25 cellular contexts compared by ENCODE assay signal in genomic region chr12:113285679-113286645, GRCh38. TPM values are rescaled to one million over a fixed set of nuclear protein-coding genes. Genes with fewer than 3 reads are reported as not detected.
A peak's percentile ranks its signal among the peaks of the same experiment; 100 is the strongest.
DNase-seq lines count a peak whose midpoint lies in the region; ATAC-seq, FAIRE-seq and TF ChIP-seq lines count a peak whose summit lies in the region.
"Had no signal": no experiment of that assay in that cellular context is flagged by ENCODE, and none has a peak within 500 bp of the region (broad histone marks: within the 10 kb centered on the region; RNA-seq: fewer than 3 reads in every experiment).

No MANE protein-coding gene starts in this region.

- H3K23me2 ChIP-seq in H1 (ENCODE audit: low read depth, low read length) = no peaks in the 10 kb centered on the region

- H3K4me3 Mint-ChIP-seq in CD4-positive, alpha-beta memory T cell = no peak overlapping the region
- no peak overlapping the region for H3K4me3 Mint-ChIP-seq in neural crest cell
- H3K4me3 Mint-ChIP-seq: activated CD4-positive, alpha-beta memory T cell treated with anti-CD3 and anti-CD28 coated beads for 36 hours; CD8-positive, alpha-beta memory T cell; stimulated activated naive CD8-positive, alpha-beta T cell treated with anti-CD3 and anti-CD28 coated beads, Interleukin-15, Interleukin-2, amounts not matched to agents 100 ng/mL and 50 ng/mL, for 24 hours had no signal

- FAIRE-seq in H1 (lab: Jason Lieb, UNC) = no peak
- FAIRE-seq: GM18507 had no signal

- peaks cover 20 to 41% of the 10 kb centered on the region in 2 donors for H3K36me3 Mint-ChIP-seq in CD4-positive, alpha-beta memory T cell
- H3K36me3 Mint-ChIP-seq in neural crest cell (ENCODE audit: low read depth) = no peaks in the 10 kb centered on the region

- H3K4me1 ChIP-seq in BLaER1 (peaks cover 7% of the 10 kb centered on the region; the same call in 1 of the 2 replicates), H1 (replicated peaks in 1 of 4; ENCODE audit: control insufficient read depth in 3 of 4, insufficient read depth in 4 of 4, low read length in 3 of 4) (no peaks in the 10 kb centered on the region), PC-3 (ENCODE audit: insufficient read depth, low read length) (no peaks in the 10 kb centered on the region), tibial nerve (peaks cover 0 to 15% (median 0%) of the 10 kb centered on the region in 4 donors)
- no peaks in the 10 kb centered on the region for H3K4me1 ChIP-seq in CD4-positive, alpha-beta memory T cell (ENCODE audit: insufficient read depth, low read length)
- H3K4me1 ChIP-seq: right lobe of liver, tibial artery had no signal

- no peaks in the 10 kb centered on the region for H3K79me2 ChIP-seq in H1 (ENCODE audit: control insufficient read depth in 1 of 2, insufficient read depth in 2 of 2, low read length in 2 of 2)
- H3K79me2 ChIP-seq in PC-3 (ENCODE audit: low read length) = no peaks in the 10 kb centered on the region

- TF ChIP-seq EP300 in H1 (IDR thresholded peaks at IDR 0.05; ENCODE audit: borderline replicate concordance in 1 of 2, low read depth in 2 of 2, low read length in 2 of 2) (no peak), tibial nerve (IDR thresholded peaks at IDR 0.05) (no peak)

- no peak overlapping the region for H3K4me3 ChIP-seq in BLaER1
- no peak overlapping the region for H3K4me3 ChIP-seq in CD4-positive, alpha-beta memory T cell (ENCODE audit: low read length in 2 of 2)
- no peak overlapping the region for H3K4me3 ChIP-seq in H1 (ENCODE audit: extremely low read depth in 1 of 4, insufficient read depth in 2 of 4, low read depth in 3 of 4, low read length in 4 of 4)
- no peak overlapping the region for H3K4me3 ChIP-seq in PC-3 (ENCODE audit: low read length)
- H3K4me3 ChIP-seq in tibial nerve = no peak overlapping the region
- H3K4me3 ChIP-seq: coronary artery, ovary, right lobe of liver, tibial artery had no signal

- no peak overlapping the region for H3K4ac ChIP-seq in H1 (replicated peaks; ENCODE audit: insufficient read length, low read depth, low read length)

- no peak overlapping the region for H3K14ac ChIP-seq in H1 (ENCODE audit: insufficient read length)

- in situ Hi-C loops in G401 (cut with HindIII; ENCODE audit: low sequenced_read_pairs) = no loop called here

- no peak overlapping the region for H4K91ac ChIP-seq in H1 (replicated peaks; ENCODE audit: insufficient read length, low read length)

- WGBS in H1 (ENCODE audit: extremely low coverage in 1 of 2, insufficient coverage in 1 of 2, insufficient read length in 1 of 2, insufficient replicate concordance in 2 of 2, low coverage in 1 of 2, low lambda C conversion rate in 2 of 2, missing lambda C conversion rate in 1 of 2), 2 experiments = 94% methylated on average over 23 of the region's 23 CpGs; no CpG with 5 or more reads in 1 of the 2 experiments
- WGBS in tibial nerve, 2 donors = 56 to 63% methylated on average over 22 to 23 of the region's 23 CpGs

- peaks cover 0 to 4% (median 0%) of the 10 kb centered on the region in 4 donors for H3K4me1 Mint-ChIP-seq in CD4-positive, alpha-beta memory T cell
- peaks cover 7% of the 10 kb centered on the region for H3K4me1 Mint-ChIP-seq in neural crest cell
- H3K4me1 Mint-ChIP-seq: CD8-positive, alpha-beta memory T cell had no signal

- H3F3A ChIP-seq in PC-3 (ENCODE audit: low read length, unreplicated experiment) = no peaks in the 10 kb centered on the region

- no peak overlapping the region for H2BK15ac ChIP-seq in H1 (ENCODE audit: low read length)

- no peak overlapping the region for H2BK12ac ChIP-seq in H1 (ENCODE audit: low read depth, low read length)

- no peaks in the 10 kb centered on the region for H3K36me3 ChIP-seq in BLaER1
- peaks cover 45% of the 10 kb centered on the region for H3K36me3 ChIP-seq in CD4-positive, alpha-beta memory T cell (ENCODE audit: insufficient read depth, low read length)
- no peaks in the 10 kb centered on the region for H3K36me3 ChIP-seq in H1 (ENCODE audit: control insufficient read depth in 2 of 4, insufficient read depth in 4 of 4, low read length in 3 of 4)
- peaks cover 2% of the 10 kb centered on the region; the same call in 1 of the 2 replicates for H3K36me3 ChIP-seq in PC-3 (ENCODE audit: low read depth, low read length)
- peaks cover 0 to 96% (median 13%) of the 10 kb centered on the region in 3 donors for H3K36me3 ChIP-seq in tibial nerve
- H3K36me3 ChIP-seq: ovary had no signal

- no peak overlapping the region for H3K23ac ChIP-seq in H1 (ENCODE audit: insufficient read length)

- H4K20me1 ChIP-seq in BLaER1 = peaks cover 23% of the 10 kb centered on the region; the same call in 1 of the 2 replicates
- H4K20me1 ChIP-seq in H1 (replicated peaks in 1 of 2; ENCODE audit: control insufficient read depth in 1 of 2, insufficient read depth in 2 of 2, low read length in 2 of 2) = no peaks in the 10 kb centered on the region
- H4K20me1 ChIP-seq in PC-3 (ENCODE audit: low read length) = no peaks in the 10 kb centered on the region

- H3K27ac Mint-ChIP-seq in CD4-positive, alpha-beta memory T cell = peak overlapping the region in 4 of 7 donors; percentile 15 to 74 (median 48)
- H3K27ac Mint-ChIP-seq in neural crest cell (ENCODE audit: unreplicated experiment) = peak overlapping the region; percentile 69
- H3K27ac Mint-ChIP-seq: activated CD4-positive, alpha-beta memory T cell treated with anti-CD3 and anti-CD28 coated beads for 36 hours; stimulated activated naive CD8-positive, alpha-beta T cell treated with anti-CD3 and anti-CD28 coated beads, Interleukin-15, Interleukin-2, amounts not matched to agents 100 ng/mL and 50 ng/mL, for 24 hours had no signal

- H3K27ac ChIP-seq in BLaER1 = no peak overlapping the region
- H3K27ac ChIP-seq in CD4-positive, alpha-beta memory T cell (ENCODE audit: low read depth, low read length) = no peak overlapping the region
- H3K27ac ChIP-seq in H1 (ENCODE audit: low read depth, low read length) = no peak overlapping the region; the same call in 1 of the 2 replicates
- H3K27ac ChIP-seq in PC-3 (ENCODE audit: low read length) = no peak overlapping the region
- H3K27ac ChIP-seq in tibial nerve = peak overlapping the region in 2 of 4 donors; percentile 34 to 54
- H3K27ac ChIP-seq: coronary artery, ovary, right lobe of liver, tibial artery had no signal

- no peak for ATAC-seq in PC-3
- ATAC-seq: right lobe of liver had no signal

- H2AFZ ChIP-seq in H1 (ENCODE audit: low read length) = no peak overlapping the region
- no peak overlapping the region for H2AFZ ChIP-seq in PC-3 (ENCODE audit: low read length)

- no peak overlapping the region for H3K56ac ChIP-seq in H1 (replicated peaks; ENCODE audit: insufficient read length, low read depth, low read length)

- H2BK5ac ChIP-seq in H1 (ENCODE audit: low read depth, low read length) = no peak overlapping the region

- no peak for DNase-seq in CD4-positive, alpha-beta memory T cell
- DNase-seq in H1 (ENCODE audit: low read depth in 1 of 2, low spot score in 2 of 2) = no peak
- no peak for DNase-seq in neural crest cell (ENCODE audit: low read depth, low spot score)
- no peak for DNase-seq in NCI-H1930 (lab: John Stamatoyannopoulos, UW)
- DNase-seq in G401 (ENCODE audit: low spot score) = no peak
- DNase-seq in PC-3 = no peak
- no peak for DNase-seq in tibial nerve (ENCODE audit: low spot score in 2 of 2)
- DNase-seq: activated CD4-positive, alpha-beta memory T cell treated with anti-CD3 and anti-CD28 coated beads for 36 hours; activated CD4-positive, CD25-positive, alpha-beta regulatory T cell; activated gamma-delta T cell; amniotic stem cell; CD8-positive, alpha-beta memory T cell; NCI-H1105 treated with DMSO at 0.1 percent for 48 hours; NCI-H2081; NCI-H345; NCI-H774; ovary; right lobe of liver; stimulated activated CD4-positive, alpha-beta T cell treated with anti-CD3 and anti-CD28 coated beads, Interleukin-4, amount 100 ng/mL, for 4 hours; T1000; tibial artery had no signal

- TF ChIP-seq POLR2A in H1 (IDR thresholded peaks at IDR 0.05; ENCODE audit: control extremely low read depth in 1 of 2, low read depth in 2 of 2, low read length in 2 of 2) (no peak), tibial nerve (IDR thresholded peaks at IDR 0.05) (no peak)

- no peaks in the 10 kb centered on the region for H3K79me1 ChIP-seq in H1 (ENCODE audit: low read depth, low read length)

- no peaks in the 10 kb centered on the region for H3K27me3 Mint-ChIP-seq in CD4-positive, alpha-beta memory T cell
- no peaks in the 10 kb centered on the region for H3K27me3 Mint-ChIP-seq in neural crest cell (ENCODE audit: low read depth)
- H3K27me3 Mint-ChIP-seq: activated CD4-positive, alpha-beta memory T cell treated with anti-CD3 and anti-CD28 coated beads for 36 hours; CD8-positive, alpha-beta memory T cell; stimulated activated naive CD8-positive, alpha-beta T cell treated with anti-CD3 and anti-CD28 coated beads, Interleukin-15, Interleukin-2, amounts not matched to agents 100 ng/mL and 50 ng/mL, for 24 hours had no signal

- 0 out of 2 replicates have a peak overlapping the region, but pooled peaks have one; percentile 3 for H4K8ac ChIP-seq in H1 (ENCODE audit: extremely low read depth, insufficient read depth, low read length)

- no peak overlapping the region for H2BK120ac ChIP-seq in H1 (replicated peaks; ENCODE audit: low read depth, low read length)

- no peak overlapping the region for H4K5ac ChIP-seq in H1 (ENCODE audit: insufficient read length, low read depth, low read length)

- POLR2A ChIA-PET in CD4-positive, alpha-beta memory T cell (lab: Charles Lee; ENCODE audit: partially characterized antibody) = no interaction called here
- POLR2A ChIA-PET in H1 (lab: Charles Lee; ENCODE audit: partially characterized antibody) (interaction anchor here (2.0 kb wide), 1 partner anchor 9 kb away, joined by 6 read pairs; no protein-coding TSS in a partner anchor), PC-3 (lab: Charles Lee; ENCODE audit: unreplicated experiment) (no interaction called here)

- H3K27me3 ChIP-seq in BLaER1 (0 out of 2 replicates have a peak, but pooled peaks cover 5% of the 10 kb centered on the region), H1 (replicated peaks in 1 of 4; ENCODE audit: control insufficient read depth in 3 of 4, extremely low read depth in 1 of 4, insufficient read depth in 3 of 4, low read length in 3 of 4) (no peaks in the 10 kb centered on the region), PC-3 (ENCODE audit: low read length) (no peaks in the 10 kb centered on the region), tibial nerve (no peaks in the 10 kb centered on the region)
- no peaks in the 10 kb centered on the region for H3K27me3 ChIP-seq in CD4-positive, alpha-beta memory T cell (ENCODE audit: insufficient read depth, low read length)
- H3K27me3 ChIP-seq: ovary, right lobe of liver, tibial artery had no signal

- peaks cover 0 to 1% (median 0%) of the 10 kb centered on the region in 8 donors for H3K9me3 Mint-ChIP-seq in CD4-positive, alpha-beta memory T cell
- H3K9me3 Mint-ChIP-seq in neural crest cell = no peaks in the 10 kb centered on the region
- H3K9me3 Mint-ChIP-seq: activated CD4-positive, alpha-beta memory T cell treated with anti-CD3 and anti-CD28 coated beads for 36 hours; CD8-positive, alpha-beta memory T cell; stimulated activated naive CD8-positive, alpha-beta T cell treated with anti-CD3 and anti-CD28 coated beads, Interleukin-15, Interleukin-2, amounts not matched to agents 100 ng/mL and 50 ng/mL, for 24 hours had no signal

- TF ChIP-seq CTCF in H1 (IDR thresholded peaks at IDR 0.05; ENCODE audit: control extremely low read depth in 1 of 3, insufficient read depth in 1 of 3, low read depth in 1 of 3, low read length in 3 of 3) (no peak), neural crest cell (conservative IDR thresholded peaks at IDR 0.05) (no peak), PC-3 (conservative IDR thresholded peaks at IDR 0.05; ENCODE audit: low read depth, low read length) (no peak), tibial nerve (IDR thresholded peaks at IDR 0.05) (no peak)

- no peak overlapping the region for H2AK5ac ChIP-seq in H1 (ENCODE audit: low read depth, low read length)

- intact Hi-C loops in CD4-positive, alpha-beta memory T cell (cut with micrococcal nuclease) = no loop called here
- intact Hi-C loops in PC-3 (cut with micrococcal nuclease) = no loop called here

- H3K4me2 ChIP-seq in BLaER1 (peak overlapping the region; percentile 13; the same call in 1 of the 2 replicates), H1 (ENCODE audit: insufficient read depth in 1 of 2, low read depth in 2 of 2, low read length in 2 of 2) (no peak overlapping the region), PC-3 (ENCODE audit: low read length) (no peak overlapping the region)

- no peak overlapping the region for H2BK20ac ChIP-seq in H1 (ENCODE audit: low read length)

- H3K9me3 ChIP-seq in BLaER1 = no peaks in the 10 kb centered on the region
- no peaks in the 10 kb centered on the region for H3K9me3 ChIP-seq in CD4-positive, alpha-beta memory T cell (ENCODE audit: control insufficient read depth in 1 of 2, low read length in 2 of 2)
- H3K9me3 ChIP-seq in H1 (ENCODE audit: insufficient read depth in 2 of 2, low read depth in 1 of 2, low read length in 1 of 2) = no peaks in the 10 kb centered on the region
- no peaks in the 10 kb centered on the region for H3K9me3 ChIP-seq in PC-3 (ENCODE audit: low read length)
- H3K9me3 ChIP-seq in tibial nerve = no peaks in the 10 kb centered on the region
- H3K9me3 ChIP-seq: ovary, right lobe of liver, tibial artery had no signal

- H3K9me2 ChIP-seq in PC-3 (replicated peaks; ENCODE audit: low read length) = no peaks in the 10 kb centered on the region

- CTCF ChIA-PET in CD4-positive, alpha-beta memory T cell (lab: Charles Lee; ENCODE audit: partially characterized antibody) = no interaction called here
- CTCF ChIA-PET in H1 (lab: Charles Lee; ENCODE audit: partially characterized antibody) (interaction anchor here (1.0 to 2.3 kb wide), 3 partner anchors 9 to 97 kb away, joined by 3 to 8 read pairs (median 3); no protein-coding TSS in a partner anchor), PC-3 (lab: Charles Lee) (no interaction called here)

- BruUV-seq in PC-3 (replicated peaks; lab: Mats Ljungman, UMichigan) = no TSS peak

- no peak for TF ChIP-seq RAD21 in H1 (IDR thresholded peaks at IDR 0.05 in 1 of 2, conservative IDR thresholded peaks at IDR 0.05 in 1 of 2; ENCODE audit: low read depth in 2 of 2, low read length in 2 of 2)

- H3K9ac ChIP-seq in BLaER1 (no peak overlapping the region), H1 (replicated peaks in 1 of 4; ENCODE audit: extremely low read depth in 1 of 4, low read depth in 3 of 4, low read length in 3 of 4) (no peak overlapping the region), PC-3 (ENCODE audit: low read length) (no peak overlapping the region)

- H3K18ac ChIP-seq in H1 (ENCODE audit: extremely low read depth, low read length) = no peak overlapping the region

RNA-seq across cellular contexts. Expression of gene SLC8B1, which starts 48.9 kb away (rescaled TPM):
- 10 to 100 TPM; 91.2 to 93.5 TPM for total RNA-seq in CD4-positive, alpha-beta memory T cell
- polyA plus RNA-seq in CD4-positive, alpha-beta memory T cell = 10 to 100 TPM; 33.9 to 51.7 TPM
- 11.2 and 11.3 TPM in 2 replicates for total RNA-seq in H1 (2021; fragmentation: NEBNext Ultra II Directional; extraction: Animal tissue kit (Norgen Biotek cat#: 25700))
- polyA plus RNA-seq in H1 (2011; rRNA removed) = 19.1 and 26.9 TPM in 2 replicates
- 13.9 TPM for polyA plus RNA-seq in H1 (2011; cell fraction: cytosol; rRNA removed)
- 35.0 TPM for polyA plus RNA-seq in H1 (2011; cell fraction: nucleus; rRNA removed)
- polyA plus RNA-seq in H1 (2012, experiment 1 of 2) = 5.9 to 13.1 TPM (median 9.4 TPM) in 4 replicates
- polyA plus RNA-seq in H1 (2012, experiment 2 of 2) = 6.9 TPM
- polyA plus RNA-seq in H1 (2013, experiment 1 of 2) = 15.0 TPM
- polyA plus RNA-seq in H1 (2013, experiment 2 of 2) = 13.8 TPM
- polyA minus RNA-seq in H1 (2011; rRNA and poly(A)+ RNA removed) = 15.9 and 20.1 TPM in 2 replicates
- 5.6 TPM for polyA minus RNA-seq in H1 (2011; cell fraction: cytosol; rRNA and poly(A)+ RNA removed)
- 11.7 TPM for polyA minus RNA-seq in H1 (2011; cell fraction: nucleus; rRNA and poly(A)+ RNA removed)
- total RNA-seq in neural crest cell (7.1 and 7.3 TPM in 2 replicates), PC-3 (2014; rRNA removed) (34.1 and 50.2 TPM in 2 replicates), tibial nerve (10 to 100 TPM; 52.0 to 73.5 (median 61.2) TPM)
- total RNA-seq in G401 (2014; rRNA removed; shearing (Covaris generic)) = 8.2 and 19.2 TPM in 2 replicates
